Comparison of ENCODE assay signal across 15 cellular contexts in genomic region chr14:81454572-81455218, GRCh38. TPM values are rescaled to one million over a fixed set of nuclear protein-coding genes. Genes with fewer than 3 reads are reported as not detected.
DNase-seq lines count a peak whose midpoint lies in the region; ATAC-seq, FAIRE-seq and TF ChIP-seq lines count a peak whose summit lies in the region.
"Had no signal": no experiment of that assay in that cellular context is flagged by ENCODE, and none has a peak within 500 bp of the region (broad histone marks: within the 10 kb centered on the region; RNA-seq: fewer than 3 reads in every experiment).

No MANE protein-coding gene starts in this region.

- 57% methylated on average over 5 of the region's 5 CpGs for WGBS in SK-N-SH (ENCODE audit: low lambda C conversion rate)

- H3K9ac ChIP-seq in SK-N-SH (no peak overlapping the region), kidney (ENCODE audit: low read length in 2 of 2) (no peak overlapping the region)

- H3F3A ChIP-seq in SK-N-SH (replicated peaks; ENCODE audit: insufficient read depth) = no peaks in the 10 kb centered on the region

- H3K27me3 ChIP-seq in SK-N-SH (ENCODE audit: insufficient read depth) = no peaks in the 10 kb centered on the region

- no peaks in the 10 kb centered on the region for H3K9me2 ChIP-seq in SK-N-SH

- peak; percentile 79 for ATAC-seq in GM18511 (IDR thresholded peaks at IDR 0.05; ENCODE audit: unreplicated experiment)
- peak; percentile 85 for ATAC-seq in GM19452 (IDR thresholded peaks at IDR 0.05; ENCODE audit: unreplicated experiment)
- peak; percentile 63 for ATAC-seq in HG02870 (IDR thresholded peaks at IDR 0.05; ENCODE audit: unreplicated experiment)
- peak; percentile 78 for ATAC-seq in HG03460 (IDR thresholded peaks at IDR 0.05; ENCODE audit: unreplicated experiment)

- TF ChIP-seq EP300 in SK-N-SH (IDR thresholded peaks at IDR 0.05; ENCODE audit: borderline replicate concordance in 1 of 2, low read depth in 1 of 2, low read length in 1 of 2) = no peak

- no peaks in the 10 kb centered on the region for H3K79me2 ChIP-seq in SK-N-SH (ENCODE audit: insufficient read depth)

- H3K27ac ChIP-seq in SK-N-SH (ENCODE audit: low read depth in 2 of 2, low read length in 1 of 2) (no peak overlapping the region), kidney (ENCODE audit: low read depth in 2 of 2, low read length in 2 of 2) (no peak overlapping the region)
- H3K27ac ChIP-seq: WERI-Rb-1 had no signal

- intact Hi-C loops in kidney (cut with DNase I) = no loop called here

- H3K9me3 ChIP-seq in SK-N-SH (no peaks in the 10 kb centered on the region), kidney (ENCODE audit: control insufficient read depth in 1 of 2, low read length in 2 of 2) (no peaks in the 10 kb centered on the region)

- H3K36me3 ChIP-seq in SK-N-SH (replicated peaks in 1 of 2; ENCODE audit: control insufficient read depth in 1 of 2, insufficient read depth in 2 of 2, low read length in 1 of 2) = no peaks in the 10 kb centered on the region
- no peaks in the 10 kb centered on the region for H3K36me3 ChIP-seq in kidney (ENCODE audit: control insufficient read depth in 1 of 2, insufficient read depth in 2 of 2, low read length in 2 of 2)
- H3K36me3 ChIP-seq: WERI-Rb-1 had no signal

- FAIRE-seq in kidney (lab: Jason Lieb, UNC) = no peak

- H3K4me1 ChIP-seq in SK-N-SH (ENCODE audit: control insufficient read depth in 1 of 2, insufficient read depth in 2 of 2, low read depth in 1 of 2, low read length in 1 of 2) (peaks cover 0 to 4% of the 10 kb centered on the region in 2 experiments; a peak in 1 of 4 replicates), kidney (ENCODE audit: control insufficient read depth in 1 of 2, insufficient read depth in 1 of 2, low read depth in 1 of 2, low read length in 2 of 2) (peaks cover 4 to 14% of the 10 kb centered on the region in 2 donors)

- POLR2A ChIA-PET in SK-N-SH (lab: Yijun Ruan, JAX) = no interaction called here

- H3K4me3 ChIP-seq in SK-N-SH (ENCODE audit: low read depth in 2 of 2, low read length in 1 of 2) (no peak overlapping the region), kidney (ENCODE audit: low read length in 2 of 2) (no peak overlapping the region)

- CTCF ChIA-PET in SK-N-SH (lab: Yijun Ruan, JAX) = interaction anchor here (1.0 to 10.5 kb wide), 7 partner anchors 10 to 218 kb away, joined by 3 to 321 read pairs (median 5); no protein-coding TSS in a partner anchor

- TF ChIP-seq CTCF in SK-N-SH (IDR thresholded peaks at IDR 0.05) = no peak
- no peak for TF ChIP-seq CTCF in kidney (IDR thresholded peaks at IDR 0.05; ENCODE audit: borderline replicate concordance, extremely low read depth, insufficient read depth)

- H2AFZ ChIP-seq in SK-N-SH (ENCODE audit: low read depth) = no peak overlapping the region

- DNase-seq in epidermal melanocyte (ENCODE audit: insufficient read length, low spot score) (no peak), SK-N-SH (no peak), kidney (no peak)
- DNase-seq in stimulated activated CD4-positive, alpha-beta T cell treated with anti-CD3 and anti-CD28 coated beads, Interleukin-2, amount 100 ng/mL, for 48 hours = no peak
- DNase-seq: EL, glutamatergic neuron, NCI-H1092, NCI-H774, nucleus accumbens, SHP77 treated with DMSO at 0.1 percent for 48 hours, WERI-Rb-1 had no signal

- H4K20me1 ChIP-seq in SK-N-SH (ENCODE audit: insufficient read depth) = no peaks in the 10 kb centered on the region

- H3K4me2 ChIP-seq in SK-N-SH = no peak overlapping the region

- no peak for TF ChIP-seq RAD21 in SK-N-SH (IDR thresholded peaks at IDR 0.05; ENCODE audit: low read length)

TF ChIP-seq in SK-N-SH, 30 proteins besides CTCF, POLR2A, EP300 and RAD21:
- TF ChIP-seq PBX3 (IDR thresholded peaks at IDR 0.05) (no peak), RFX5 (IDR thresholded peaks at IDR 0.05; ENCODE audit: low read length) (no peak), RCOR1 (IDR thresholded peaks at IDR 0.05; ENCODE audit: low read length) (no peak), MXI1 (IDR thresholded peaks at IDR 0.05; ENCODE audit: low read depth, low read length) (no peak), GABPA (IDR thresholded peaks at IDR 0.05; ENCODE audit: low read depth) (no peak)

RNA-seq across cellular contexts. Expression of gene STON2, which starts 54.6 kb away (rescaled TPM):
- 0.05 TPM in 1 of 2 replicates, not detected in the other for polyA plus RNA-seq in SK-N-SH (2012; rRNA removed)
- 0.03 and 0.04 TPM in 2 replicates for polyA plus RNA-seq in SK-N-SH (2012; cell fraction: cytosol; rRNA removed)
- 0.01 TPM in 1 of 2 replicates, not detected in the other for polyA plus RNA-seq in SK-N-SH (2012; cell fraction: nucleus; rRNA removed)
- 86.6 TPM for total RNA-seq in kidney
- polyA plus RNA-seq in kidney (ENCODE audit: insufficient read depth, low read depth, low replicate concordance) = 14.8 TPM

Comparison
In these comparisons a context has a peak if more than half of its experiments do, and no peak if none do; other contexts are left out.
1. RNA of gene STON2, which starts 54.6 kb away (polyA plus RNA-seq): 14.8 TPM in kidney (single experiment); 0.01 to 0.05 TPM in SK-N-SH; every median in the first group is over 10 times any median in the second.
2. Peak in every context shown above with its lines, with median percentiles within 50 percentile points of each other: ATAC-seq.